Comparison of ENCODE assay signal across 8 cellular contexts in genomic region chr20:13638496-13639477, GRCh38. TPM values are rescaled to one million over a fixed set of nuclear protein-coding genes. Genes with fewer than 3 reads are reported as not detected.
DNase-seq lines count a peak whose midpoint lies in the region; ATAC-seq and TF ChIP-seq lines count a peak whose summit lies in the region.

A gene with protein sequence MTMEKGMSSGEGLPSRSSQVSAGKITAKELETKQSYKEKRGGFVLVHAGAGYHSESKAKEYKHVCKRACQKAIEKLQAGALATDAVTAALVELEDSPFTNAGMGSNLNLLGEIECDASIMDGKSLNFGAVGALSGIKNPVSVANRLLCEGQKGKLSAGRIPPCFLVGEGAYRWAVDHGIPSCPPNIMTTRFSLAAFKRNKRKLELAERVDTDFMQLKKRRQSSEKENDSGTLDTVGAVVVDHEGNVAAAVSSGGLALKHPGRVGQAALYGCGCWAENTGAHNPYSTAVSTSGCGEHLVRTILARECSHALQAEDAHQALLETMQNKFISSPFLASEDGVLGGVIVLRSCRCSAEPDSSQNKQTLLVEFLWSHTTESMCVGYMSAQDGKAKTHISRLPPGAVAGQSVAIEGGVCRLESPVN (minus strand): TSS chr20:13638932. CDS start chr20:13630078, 8,854 bp downstream.

- H3K9me2 ChIP-seq in Karpas-422 (replicated peaks; ENCODE audit: insufficient read depth, low read length): no peaks in the 10 kb centered on the region

- peak within 1 kb of the TSS; percentile 68 for H3K4me2 ChIP-seq in DND-41 (ENCODE audit: insufficient read depth, low read length)
- H3K4me2 ChIP-seq in Karpas-422 (ENCODE audit: low read depth, low read length, poor library complexity, severe bottlenecking): peak within 1 kb of the TSS; percentile 82
- H3K4me2 ChIP-seq in fibroblast of lung (ENCODE audit: extremely low read depth, insufficient read depth, low read length): peak within 1 kb of the TSS; percentile 96

- H3K4me3 ChIP-seq in DND-41 (ENCODE audit: low read depth in 1 of 2, low read length in 2 of 2): peak within 1 kb of the TSS; percentile 72 to 73
- peak within 1 kb of the TSS; percentile 97 for H3K4me3 ChIP-seq in Karpas-422 (ENCODE audit: low read length)
- peak within 1 kb of the TSS; percentile 74 to 89 (median 76) for H3K4me3 ChIP-seq in fibroblast of lung (replicated peaks in 1 of 4; ENCODE audit: control extremely low read depth in 1 of 4, insufficient read depth in 1 of 4, low read depth in 3 of 4, low read length in 4 of 4)

- DNase-seq in DND-41 (peak; percentile 98), Karpas-422 (peak; percentile 99), RKO (ENCODE audit: low spot score) (peak; percentile 99), fibroblast of lung (ENCODE audit: low read depth in 2 of 2) (peak; percentile 94)
- DNase-seq in activated T-helper 1 cell treated with anti-CD3 and anti-CD28 coated beads, Interleukin-2, amount 50 U/mL, for 16 hours (ENCODE audit: low read depth in 1 of 2, low spot score in 1 of 2): peak; percentile 93
- DNase-seq in naive thymus-derived CD8-positive, alpha-beta T cell: peak; percentile 94 to 99 (median 97)
- peak; percentile 94 to 98 (median 96) for DNase-seq in stimulated activated naive CD4-positive, alpha-beta T cell (lab: John Stamatoyannopoulos, UW)

- H3K27me3 ChIP-seq in DND-41 (ENCODE audit: insufficient read depth, low read length, poor library complexity) (no peaks in the 10 kb centered on the region), Karpas-422 (ENCODE audit: low read length) (no peaks in the 10 kb centered on the region), fibroblast of lung (ENCODE audit: control insufficient read depth, insufficient read depth, low read length) (no peaks in the 10 kb centered on the region)

- no peaks in the 10 kb centered on the region for H4K20me1 ChIP-seq in DND-41 (ENCODE audit: insufficient read depth, low read length)
- H4K20me1 ChIP-seq in Karpas-422 (ENCODE audit: insufficient read depth, low read depth, low read length): no peaks in the 10 kb centered on the region
- no peaks in the 10 kb centered on the region for H4K20me1 ChIP-seq in fibroblast of lung (ENCODE audit: control insufficient read depth, extremely low read depth, insufficient read depth, low read length)

- peak within 1 kb of the TSS; percentile 81 to 96 (median 92) for H3K27ac Mint-ChIP-seq in naive thymus-derived CD8-positive, alpha-beta T cell

- H3K4me1 ChIP-seq in DND-41 (ENCODE audit: insufficient read depth, low read length): peaks cover 48% of the 10 kb centered on the region
- peaks cover 18% of the 10 kb centered on the region for H3K4me1 ChIP-seq in Karpas-422 (ENCODE audit: low read length)
- no peaks in the 10 kb centered on the region for H3K4me1 ChIP-seq in fibroblast of lung (ENCODE audit: control insufficient read depth, extremely low read depth, insufficient read depth, low read length)

- H3K9ac ChIP-seq in DND-41 (ENCODE audit: low read depth, low read length) (peak within 1 kb of the TSS; percentile 78), Karpas-422 (ENCODE audit: low read length) (peak within 1 kb of the TSS; percentile 86), fibroblast of lung (ENCODE audit: insufficient read depth, low read length) (peak within 1 kb of the TSS; percentile 92)

- H3K9me3 ChIP-seq in DND-41 (ENCODE audit: insufficient read depth, low read length, severe bottlenecking) (no peaks in the 10 kb centered on the region), Karpas-422 (ENCODE audit: low read length) (no peaks in the 10 kb centered on the region), fibroblast of lung (ENCODE audit: control insufficient read depth, insufficient read depth, low read depth, low read length) (no peaks in the 10 kb centered on the region)

- peaks cover 54% of the 10 kb centered on the region for H3K79me2 ChIP-seq in DND-41 (ENCODE audit: insufficient read depth, low read length)
- peaks cover 47% of the 10 kb centered on the region for H3K79me2 ChIP-seq in Karpas-422 (ENCODE audit: low read length)
- peaks cover 6% of the 10 kb centered on the region for H3K79me2 ChIP-seq in fibroblast of lung (ENCODE audit: control insufficient read depth, insufficient read depth, low read length)

- H3K36me3 Mint-ChIP-seq in naive thymus-derived CD8-positive, alpha-beta T cell: peaks cover 0 to 4% (median 2%) of the 10 kb centered on the region in 3 donors

- POLR2A ChIA-PET in naive thymus-derived CD8-positive, alpha-beta T cell (lab: Charles Lee): interaction anchor here (0.8 kb wide), 1 partner anchor 146 kb away, joined by 3 read pairs; the partner anchor contains the start of gene NDUFAF5

- H3K9me3 Mint-ChIP-seq in naive thymus-derived CD8-positive, alpha-beta T cell: no peaks in the 10 kb centered on the region

- ATAC-seq in DND-41 (ENCODE audit: insufficient read depth, low read depth): peak; percentile 89
- ATAC-seq in GM21825 (IDR thresholded peaks at IDR 0.05; ENCODE audit: unreplicated experiment): peak; percentile 100
- peak; percentile 98 to 99 for ATAC-seq in naive thymus-derived CD8-positive, alpha-beta T cell

- H2AFZ ChIP-seq in DND-41 (ENCODE audit: low read depth, low read length) (peak within 1 kb of the TSS; percentile 76), Karpas-422 (ENCODE audit: low read length) (peak within 1 kb of the TSS; percentile 98), fibroblast of lung (ENCODE audit: low read length) (peak within 1 kb of the TSS; percentile 96)

- H3K27me3 Mint-ChIP-seq in naive thymus-derived CD8-positive, alpha-beta T cell: peaks cover 3 to 10% (median 5%) of the 10 kb centered on the region in 5 donors

- TF ChIP-seq CTCF in DND-41 (IDR thresholded peaks at IDR 0.05; ENCODE audit: borderline replicate concordance, extremely low read depth, low read length, poor library complexity, severe bottlenecking): peak; percentile 11
- TF ChIP-seq CTCF in fibroblast of lung (conservative IDR thresholded peaks at IDR 0.05 in 1 of 2, IDR thresholded peaks at IDR 0.05 in 1 of 2; ENCODE audit: low read depth in 1 of 2, low read length in 2 of 2): no peak

- H3K36me3 ChIP-seq in DND-41 (ENCODE audit: insufficient read depth, low read length): peaks cover 7% of the 10 kb centered on the region
- no peaks in the 10 kb centered on the region for H3K36me3 ChIP-seq in Karpas-422 (ENCODE audit: insufficient read depth, low read length)
- no peaks in the 10 kb centered on the region for H3K36me3 ChIP-seq in fibroblast of lung (ENCODE audit: control insufficient read depth, insufficient read depth, low read length)

- peaks cover 13 to 24% (median 22%) of the 10 kb centered on the region in 4 donors for H3K4me1 Mint-ChIP-seq in naive thymus-derived CD8-positive, alpha-beta T cell

- H3K27ac ChIP-seq in DND-41 (ENCODE audit: low read length) (peak within 1 kb of the TSS; percentile 89), Karpas-422 (ENCODE audit: low read length) (no peak within 1 kb of the TSS), fibroblast of lung (ENCODE audit: insufficient read depth, low read length) (peak within 1 kb of the TSS; percentile 86)

- H3K4me3 Mint-ChIP-seq in naive thymus-derived CD8-positive, alpha-beta T cell: peak within 1 kb of the TSS; percentile 85 to 97 (median 92)

RNA-seq across cellular contexts. Expression of the gene that starts here (rescaled TPM):
- 13.6 and 15.1 TPM in 2 replicates for total RNA-seq in Karpas-422 (2014; rRNA removed; shearing (Covaris generic); ENCODE audit: low replicate concordance)
- total RNA-seq in fibroblast of lung: 6.3 and 6.7 TPM in 2 replicates
- 4.8 and 13.6 TPM in 2 replicates for polyA plus RNA-seq in fibroblast of lung
- polyA plus RNA-seq in fibroblast of lung (2012): 3.0 and 9.0 TPM in 2 replicates
- 4.3 and 7.4 TPM in 2 replicates for polyA minus RNA-seq in fibroblast of lung (ENCODE audit: low replicate concordance)
- 10 to 100 TPM; 13.4 to 15.0 TPM for total RNA-seq in naive thymus-derived CD8-positive, alpha-beta T cell
- 10 to 100 TPM in 2 of 3 donors, 1 to 10 TPM in 1; 9.1 to 13.9 (median 12.2) TPM for polyA plus RNA-seq in naive thymus-derived CD8-positive, alpha-beta T cell
